In the genomic region with DNA sequence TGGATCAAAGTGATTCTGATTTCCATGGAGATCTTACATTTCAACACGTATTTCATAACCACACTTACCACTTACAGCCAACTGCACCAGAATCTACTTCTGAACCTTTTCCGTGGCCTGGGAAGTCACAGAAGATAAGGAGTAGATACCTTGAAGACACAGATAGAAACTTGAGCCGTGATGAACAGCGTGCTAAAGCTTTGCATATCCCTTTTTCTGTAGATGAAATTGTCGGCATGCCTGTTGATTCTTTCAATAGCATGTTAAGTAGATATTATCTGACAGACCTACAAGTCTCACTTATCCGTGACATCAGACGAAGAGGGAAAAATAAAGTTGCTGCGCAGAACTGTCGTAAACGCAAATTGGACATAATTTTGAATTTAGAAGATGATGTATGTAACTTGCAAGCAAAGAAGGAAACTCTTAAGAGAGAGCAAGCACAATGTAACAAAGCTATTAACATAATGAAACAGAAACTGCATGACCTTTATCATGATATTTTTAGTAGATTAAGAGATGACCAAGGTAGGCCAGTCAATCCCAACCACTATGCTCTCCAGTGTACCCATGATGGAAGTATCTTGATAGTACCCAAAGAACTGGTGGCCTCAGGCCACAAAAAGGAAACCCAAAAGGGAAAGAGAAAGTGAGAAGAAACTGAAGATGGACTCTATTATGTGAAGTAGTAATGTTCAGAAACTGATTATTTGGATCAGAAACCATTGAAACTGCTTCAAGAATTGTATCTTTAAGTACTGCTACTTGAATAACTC, we compare ENCODE assay signal across 8 cellular contexts. TPM values are rescaled to one million over a fixed set of nuclear protein-coding genes. Genes with fewer than 3 reads are reported as not detected.
A peak's percentile ranks its signal among the peaks of the same experiment; 100 is the strongest.
DNase-seq lines count a peak whose midpoint lies in the region; ATAC-seq and TF ChIP-seq lines count a peak whose summit lies in the region.
"Not testable (repeated sequence)": the region's sequence is repeated elsewhere in the genome, so short reads cannot be mapped to it uniquely, and the experiment has no call there.

No MANE protein-coding gene starts in this region.

- peaks cover 60% of the 10 kb centered on the region for H3K4me1 ChIP-seq in CD4-positive, alpha-beta memory T cell (ENCODE audit: insufficient read depth, low read length)
- not testable (repeated sequence) for H3K4me1 ChIP-seq in neuronal stem cell (ENCODE audit: control insufficient read depth in 2 of 2, insufficient read depth in 1 of 2, low read depth in 1 of 2, low read length in 2 of 2)

- no CpG with 5 or more reads among the region's 10 CpGs for WGBS in neuronal stem cell (ENCODE audit: extremely low coverage in 2 of 2, insufficient read length in 2 of 2, insufficient replicate concordance in 1 of 2), 2 donors

- H3K9me3 ChIP-seq in CD4-positive, alpha-beta memory T cell (ENCODE audit: control insufficient read depth in 1 of 2, low read length in 2 of 2); neuronal stem cell (replicated peaks in 1 of 2; ENCODE audit: control insufficient read depth in 2 of 2, insufficient read depth in 1 of 2, low read depth in 1 of 2, low read length in 2 of 2): not testable (repeated sequence)

- H3K23ac ChIP-seq in neuronal stem cell (ENCODE audit: low read depth, low read length, poor library complexity), result not testable (repeated sequence)

- H2BK15ac ChIP-seq in neuronal stem cell (ENCODE audit: low read length), result not testable (repeated sequence)

- ATAC-seq in GM18909 (IDR thresholded peaks at IDR 0.05; ENCODE audit: poor library complexity, unreplicated experiment) (peak; percentile 50), HG02798 (IDR thresholded peaks at IDR 0.05; ENCODE audit: poor library complexity, unreplicated experiment) (peak; percentile 45)

- CTCF ChIA-PET in CD4-positive, alpha-beta memory T cell (lab: Charles Lee; ENCODE audit: partially characterized antibody), result not testable (repeated sequence)

- POLR2A ChIA-PET in CD4-positive, alpha-beta memory T cell (lab: Charles Lee; ENCODE audit: partially characterized antibody), result interaction anchor here (0.7 to 13.7 kb wide), 4 partner anchors 12 to 91 kb away, joined by 3 to 369 read pairs (median 6); partner anchors contain the start of genes CBX3, HNRNPA2B1 and NFE2L3

- H3K4me2 ChIP-seq in neuronal stem cell (ENCODE audit: insufficient read depth, low read length, poor library complexity, severe bottlenecking), result not testable (repeated sequence)

- not testable (repeated sequence) for H3K9ac ChIP-seq in neuronal stem cell (ENCODE audit: low read depth, low read length, poor library complexity)

- TF ChIP-seq CTCF in NB4 (IDR thresholded peaks at IDR 0.05; ENCODE audit: low read depth, low read length), result not testable (repeated sequence)

- not testable (repeated sequence) for DNase-seq in CD4-positive, alpha-beta memory T cell; activated T-helper 1 cell treated with anti-CD3 and anti-CD28 coated beads, Interleukin-12 subunit alpha, Interleukin-12 subunit beta, Interleukin-2, Interleukin-4 antibody, amounts not matched to agents 30 ng/mL and 10 ng/mL and 1 ng/mL, durations not matched to agents 14 hours and 24 hours and 36 hours (ENCODE audit: low spot score); epithelial cell of prostate (ENCODE audit: low read depth, low spot score); neuronal stem cell (ENCODE audit: low spot score)
- peak; percentile 51 for DNase-seq in NB4 (ENCODE audit: low read depth)

- H3K4me3 Mint-ChIP-seq in CD4-positive, alpha-beta memory T cell, result peak overlapping the region in 2 of 8 donors; percentile 15 to 55
- not testable (repeated sequence) for H3K4me3 Mint-ChIP-seq in T-helper 1 cell treated with Interleukin-12 subunit alpha and Interleukin-12 subunit beta and Interleukin-4 antibody, amounts not matched to agents 30 μg/mL and 1 μg/mL, for 36 hours; activated T-helper 1 cell treated with anti-CD3 and anti-CD28 coated beads, Interleukin-12 subunit alpha, Interleukin-12 subunit beta, Interleukin-2, Interleukin-4 antibody, amounts not matched to agents 30 ng/mL and 10 ng/mL and 1 ng/mL, durations not matched to agents 14 hours and 24 hours and 36 hours

- H3K4me3 ChIP-seq in CD4-positive, alpha-beta memory T cell (ENCODE audit: low read length in 2 of 2); NB4 (ENCODE audit: low read depth, low read length); neuronal stem cell (ENCODE audit: low read length in 2 of 2): not testable (repeated sequence)

- not testable (repeated sequence) for H3K27me3 Mint-ChIP-seq in CD4-positive, alpha-beta memory T cell; T-helper 1 cell treated with Interleukin-12 subunit alpha and Interleukin-12 subunit beta and Interleukin-4 antibody, amounts not matched to agents 30 μg/mL and 1 μg/mL, for 36 hours (ENCODE audit: low read depth); activated T-helper 1 cell treated with anti-CD3 and anti-CD28 coated beads, Interleukin-12 subunit alpha, Interleukin-12 subunit beta, Interleukin-2, Interleukin-4 antibody, amounts not matched to agents 30 ng/mL and 10 ng/mL and 1 ng/mL, durations not matched to agents 14 hours and 24 hours and 36 hours (ENCODE audit: insufficient read depth)

- H3K36me3 ChIP-seq in CD4-positive, alpha-beta memory T cell (ENCODE audit: insufficient read depth, low read length), result peaks cover 15% of the 10 kb centered on the region
- peaks cover 3 to 36% of the 10 kb centered on the region in 2 donors for H3K36me3 ChIP-seq in neuronal stem cell (replicated peaks in 1 of 2; ENCODE audit: control insufficient read depth in 2 of 2, insufficient read depth in 2 of 2, low read length in 2 of 2)

- H2BK12ac ChIP-seq in neuronal stem cell (ENCODE audit: low read length), result not testable (repeated sequence)

- H2AFZ ChIP-seq in neuronal stem cell (ENCODE audit: low read length), result not testable (repeated sequence)

- peaks cover 35 to 61% of the 10 kb centered on the region in 2 donors for H3K36me3 Mint-ChIP-seq in CD4-positive, alpha-beta memory T cell
- H3K36me3 Mint-ChIP-seq in T-helper 1 cell treated with Interleukin-12 subunit alpha and Interleukin-12 subunit beta and Interleukin-4 antibody, amounts not matched to agents 30 μg/mL and 1 μg/mL, for 36 hours (ENCODE audit: low read depth), result peaks cover 71% of the 10 kb centered on the region
- peaks cover 64% of the 10 kb centered on the region for H3K36me3 Mint-ChIP-seq in activated T-helper 1 cell treated with anti-CD3 and anti-CD28 coated beads, Interleukin-12 subunit alpha, Interleukin-12 subunit beta, Interleukin-2, Interleukin-4 antibody, amounts not matched to agents 30 ng/mL and 10 ng/mL and 1 ng/mL, durations not matched to agents 14 hours and 24 hours and 36 hours (ENCODE audit: low read depth)

- not testable (repeated sequence) for H4K8ac ChIP-seq in neuronal stem cell (ENCODE audit: low read depth, low read length)

- not testable (repeated sequence) for H3K27me3 ChIP-seq in CD4-positive, alpha-beta memory T cell (ENCODE audit: insufficient read depth, low read length); neuronal stem cell (ENCODE audit: control insufficient read depth in 3 of 3, insufficient read depth in 3 of 3, low read depth in 1 of 3, low read length in 3 of 3)

- H2BK5ac ChIP-seq in neuronal stem cell (ENCODE audit: low read length), result not testable (repeated sequence)

- peaks cover 45 to 86% (median 69%) of the 10 kb centered on the region in 4 donors for H3K4me1 Mint-ChIP-seq in CD4-positive, alpha-beta memory T cell
- peaks cover 46% of the 10 kb centered on the region for H3K4me1 Mint-ChIP-seq in T-helper 1 cell treated with Interleukin-12 subunit alpha and Interleukin-12 subunit beta and Interleukin-4 antibody, amounts not matched to agents 30 μg/mL and 1 μg/mL, for 36 hours (ENCODE audit: low read depth)
- peaks cover 66% of the 10 kb centered on the region for H3K4me1 Mint-ChIP-seq in activated T-helper 1 cell treated with anti-CD3 and anti-CD28 coated beads, Interleukin-12 subunit alpha, Interleukin-12 subunit beta, Interleukin-2, Interleukin-4 antibody, amounts not matched to agents 30 ng/mL and 10 ng/mL and 1 ng/mL, durations not matched to agents 14 hours and 24 hours and 36 hours (ENCODE audit: low read depth)

- H3K79me1 ChIP-seq in neuronal stem cell (ENCODE audit: low read depth, low read length), result not testable (repeated sequence)

- not testable (repeated sequence) for H3K9me3 Mint-ChIP-seq in CD4-positive, alpha-beta memory T cell; T-helper 1 cell treated with Interleukin-12 subunit alpha and Interleukin-12 subunit beta and Interleukin-4 antibody, amounts not matched to agents 30 μg/mL and 1 μg/mL, for 36 hours; activated T-helper 1 cell treated with anti-CD3 and anti-CD28 coated beads, Interleukin-12 subunit alpha, Interleukin-12 subunit beta, Interleukin-2, Interleukin-4 antibody, amounts not matched to agents 30 ng/mL and 10 ng/mL and 1 ng/mL, durations not matched to agents 14 hours and 24 hours and 36 hours

- intact Hi-C loops in CD4-positive, alpha-beta memory T cell (cut with micrococcal nuclease); activated T-helper 1 cell treated with anti-CD3 and anti-CD28 coated beads, Interleukin-12 subunit alpha, Interleukin-12 subunit beta, Interleukin-2, Interleukin-4 antibody, amounts not matched to agents 30 ng/mL and 10 ng/mL and 1 ng/mL, durations not matched to agents 14 hours and 24 hours and 36 hours (cut with micrococcal nuclease): not testable (repeated sequence)

- H3K27ac Mint-ChIP-seq in CD4-positive, alpha-beta memory T cell, result peak overlapping the region; percentile 60 to 88 (median 79)
- H3K27ac Mint-ChIP-seq in T-helper 1 cell treated with Interleukin-12 subunit alpha and Interleukin-12 subunit beta and Interleukin-4 antibody, amounts not matched to agents 30 μg/mL and 1 μg/mL, for 36 hours, result peak overlapping the region; percentile 80
- H3K27ac Mint-ChIP-seq in activated T-helper 1 cell treated with anti-CD3 and anti-CD28 coated beads, Interleukin-12 subunit alpha, Interleukin-12 subunit beta, Interleukin-2, Interleukin-4 antibody, amounts not matched to agents 30 ng/mL and 10 ng/mL and 1 ng/mL, durations not matched to agents 14 hours and 24 hours and 36 hours, result peak overlapping the region; percentile 91

- H3K27ac ChIP-seq in CD4-positive, alpha-beta memory T cell (ENCODE audit: low read depth, low read length), result peak overlapping the region; percentile 7
- peak overlapping the region; percentile 28 for H3K27ac ChIP-seq in epithelial cell of prostate
- H3K27ac ChIP-seq in neuronal stem cell (replicated peaks; ENCODE audit: low read length), result peak overlapping the region; percentile 25

- H2BK120ac ChIP-seq in neuronal stem cell (ENCODE audit: low read depth, low read length), result not testable (repeated sequence)

- H4K91ac ChIP-seq in neuronal stem cell (ENCODE audit: low read depth, low read length, poor library complexity), result not testable (repeated sequence)

- H3K14ac ChIP-seq in neuronal stem cell (ENCODE audit: low read length), result not testable (repeated sequence)

- H3K4ac ChIP-seq in neuronal stem cell (ENCODE audit: low read length), result not testable (repeated sequence)

- H2AK5ac ChIP-seq in neuronal stem cell (ENCODE audit: low read depth, low read length), result not testable (repeated sequence)

- TF ChIP-seq POLR2A in NB4 (IDR thresholded peaks at IDR 0.05; ENCODE audit: extremely low read depth, insufficient read length), result not testable (repeated sequence)

- not testable (repeated sequence) for H3K18ac ChIP-seq in neuronal stem cell (ENCODE audit: low read length)

RNA-seq across cellular contexts. Expression of gene HNRNPA2B1, which starts 15.2 kb away (rescaled TPM):
- total RNA-seq in CD4-positive, alpha-beta memory T cell, result 100 to 1,000 TPM; 450 to 466 TPM
- 100 to 1,000 TPM; 475 to 700 TPM for polyA plus RNA-seq in CD4-positive, alpha-beta memory T cell
- total RNA-seq in activated T-helper 1 cell treated with anti-CD3 and anti-CD28 coated beads, Interleukin-12 subunit alpha, Interleukin-12 subunit beta, Interleukin-2, Interleukin-4 antibody, amounts not matched to agents 30 ng/mL and 10 ng/mL and 1 ng/mL, durations not matched to agents 14 hours and 24 hours and 36 hours, result 821 and 823 TPM in 2 replicates
- polyA plus RNA-seq in neuronal stem cell (2013, experiment 1 of 2), result 904 TPM
- 913 TPM for polyA plus RNA-seq in neuronal stem cell (2013, experiment 2 of 2)

RNA-seq across cellular contexts. Expression of gene CBX3, which starts 16.2 kb away (rescaled TPM):
- total RNA-seq in CD4-positive, alpha-beta memory T cell, result 100 to 1,000 TPM; 160 to 173 TPM
- 100 to 1,000 TPM; 105 to 180 TPM for polyA plus RNA-seq in CD4-positive, alpha-beta memory T cell
- 284 and 298 TPM in 2 replicates for total RNA-seq in activated T-helper 1 cell treated with anti-CD3 and anti-CD28 coated beads, Interleukin-12 subunit alpha, Interleukin-12 subunit beta, Interleukin-2, Interleukin-4 antibody, amounts not matched to agents 30 ng/mL and 10 ng/mL and 1 ng/mL, durations not matched to agents 14 hours and 24 hours and 36 hours
- polyA plus RNA-seq in neuronal stem cell (2013, experiment 1 of 2), result 207 TPM
- 215 TPM for polyA plus RNA-seq in neuronal stem cell (2013, experiment 2 of 2)

RNA-seq across cellular contexts. Expression of gene NFE2L3, which starts 33.3 kb away (rescaled TPM):
- 1 to 10 TPM; 7.5 to 7.9 TPM for total RNA-seq in CD4-positive, alpha-beta memory T cell
- 1 to 10 TPM; 7.9 to 9.6 TPM for polyA plus RNA-seq in CD4-positive, alpha-beta memory T cell
- 80.1 TPM in 2 replicates for total RNA-seq in activated T-helper 1 cell treated with anti-CD3 and anti-CD28 coated beads, Interleukin-12 subunit alpha, Interleukin-12 subunit beta, Interleukin-2, Interleukin-4 antibody, amounts not matched to agents 30 ng/mL and 10 ng/mL and 1 ng/mL, durations not matched to agents 14 hours and 24 hours and 36 hours
- 4.0 TPM for polyA plus RNA-seq in neuronal stem cell (2013, experiment 1 of 2)
- polyA plus RNA-seq in neuronal stem cell (2013, experiment 2 of 2), result 4.1 TPM
